In genomic region chr4:127632420-127633403, GRCh38 we compare ENCODE assay signal across 8 cellular contexts. TPM values are rescaled to one million over a fixed set of nuclear protein-coding genes. Genes with fewer than 3 reads are reported as not detected.
DNase-seq lines count a peak whose midpoint lies in the region; ATAC-seq and TF ChIP-seq lines count a peak whose summit lies in the region.

INTU (plus strand) TSS chr4:127632957; CDS start chr4:127633035, 78 bp downstream.

- H3K9me3 ChIP-seq in A673 (ENCODE audit: low read depth, low read length, poor library complexity, severe bottlenecking): no peaks in the 10 kb centered on the region

- H3K18ac ChIP-seq in mesendoderm (ENCODE audit: low read length): no peak within 1 kb of the TSS

- POLR2A ChIA-PET in A673 (lab: Charles Lee; ENCODE audit: low non-redundant PET): interaction anchor here (0.8 kb wide), 2 partner anchors 21 to 215 kb away, joined by 4 to 5 read pairs; no protein-coding TSS in a partner anchor
- POLR2A ChIA-PET in WTC11 (lab: Charles Lee): interaction anchor here (0.8 to 1.2 kb wide), 4 partner anchors 10 to 428 kb away, joined by 3 to 8 read pairs (median 4); partner anchors contain the start of gene PLK4

- H4K5ac ChIP-seq in mesendoderm (ENCODE audit: low read length): no peak within 1 kb of the TSS

- peaks cover 2% of the 10 kb centered on the region for H3K79me2 ChIP-seq in mesendoderm (ENCODE audit: control insufficient read depth, insufficient read depth, low read length)

- H3K4me3 ChIP-seq in A673 (ENCODE audit: low read depth, low read length, poor library complexity, severe bottlenecking): peak within 1 kb of the TSS; percentile 63
- H3K4me3 ChIP-seq in epithelial cell of proximal tubule (ENCODE audit: low read depth, low read length): peak within 1 kb of the TSS; percentile 62
- peak within 1 kb of the TSS; percentile 100 for H3K4me3 ChIP-seq in mesendoderm (ENCODE audit: low read length)

- H3K4me1 ChIP-seq in A673 (ENCODE audit: insufficient read depth, low read length, poor library complexity, severe bottlenecking) (peaks cover 11% of the 10 kb centered on the region), mesendoderm (ENCODE audit: control insufficient read depth, low read depth, low read length) (no peaks in the 10 kb centered on the region)

- no peak within 1 kb of the TSS for H2BK15ac ChIP-seq in mesendoderm (replicated peaks; ENCODE audit: low read depth)

- H3K9me3 Mint-ChIP-seq in WTC11: no peaks in the 10 kb centered on the region
- H3K9me3 Mint-ChIP-seq in stimulated activated naive CD8-positive, alpha-beta T cell treated with anti-CD3 and anti-CD28 coated beads, Interleukin-15, amount 100 ng/mL, for 72 hours: no peaks in the 10 kb centered on the region

- no peak within 1 kb of the TSS for H3K4ac ChIP-seq in mesendoderm (ENCODE audit: low read depth, low read length)

- intact Hi-C loops in A673 (cut with micrococcal nuclease; ENCODE audit: unreplicated experiment): no loop called here

- H3K27me3 Mint-ChIP-seq in WTC11 (ENCODE audit: low read depth): no peaks in the 10 kb centered on the region
- peaks cover 66% of the 10 kb centered on the region for H3K27me3 Mint-ChIP-seq in stimulated activated naive CD8-positive, alpha-beta T cell treated with anti-CD3 and anti-CD28 coated beads, Interleukin-15, amount 100 ng/mL, for 72 hours

- H3K27ac Mint-ChIP-seq in WTC11: peak within 1 kb of the TSS; percentile 97
- peak within 1 kb of the TSS in 1 of 2 donors; percentile 89 for H3K27ac Mint-ChIP-seq in stimulated activated naive CD8-positive, alpha-beta T cell treated with anti-CD3 and anti-CD28 coated beads, Interleukin-15, amount 100 ng/mL, for 72 hours

- no peak within 1 kb of the TSS for H2BK120ac ChIP-seq in mesendoderm (ENCODE audit: low read depth, low read length)

- no peak within 1 kb of the TSS for H2AK5ac ChIP-seq in mesendoderm (ENCODE audit: low read length)

- H3K79me1 ChIP-seq in mesendoderm (ENCODE audit: low read length): peaks cover 1% of the 10 kb centered on the region

- H3K27me3 ChIP-seq in A673 (replicated peaks; ENCODE audit: insufficient read depth, low read depth, low read length, poor library complexity) (no peaks in the 10 kb centered on the region), mesendoderm (ENCODE audit: insufficient read depth, low read length, poor library complexity) (no peaks in the 10 kb centered on the region)

- peaks cover 7% of the 10 kb centered on the region for H3K4me1 Mint-ChIP-seq in WTC11
- H3K4me1 Mint-ChIP-seq in stimulated activated naive CD8-positive, alpha-beta T cell treated with anti-CD3 and anti-CD28 coated beads, Interleukin-15, amount 100 ng/mL, for 72 hours: peaks cover 11% of the 10 kb centered on the region

- CTCF ChIA-PET in A673 (lab: Charles Lee): no interaction called here
- CTCF ChIA-PET in WTC11 (lab: Charles Lee): interaction anchor here (0.6 to 1.3 kb wide), 4 partner anchors 10 to 102 kb away, joined by 3 to 17 read pairs (median 4); no protein-coding TSS in a partner anchor

- H4K8ac ChIP-seq in mesendoderm (ENCODE audit: low read depth, low read length): no peak within 1 kb of the TSS

- DNase-seq in A673 (ENCODE audit: low spot score) (peak; percentile 97), NCI-H2081 (lab: John Stamatoyannopoulos, UW) (peak; percentile 80 to 89), WTC11 (ENCODE audit: low spot score) (peak; percentile 94), epithelial cell of proximal tubule (ENCODE audit: low read depth) (peak; percentile 77), mesendoderm (peak; percentile 99)
- peak; percentile 25 to 44 for DNase-seq in stimulated activated naive CD8-positive, alpha-beta T cell treated with anti-CD3 and anti-CD28 coated beads, Interleukin-15, amount 100 ng/mL, for 72 hours

- H3K4me3 Mint-ChIP-seq in WTC11: peak within 1 kb of the TSS; percentile 98
- H3K4me3 Mint-ChIP-seq in stimulated activated naive CD8-positive, alpha-beta T cell treated with anti-CD3 and anti-CD28 coated beads, Interleukin-15, amount 100 ng/mL, for 72 hours: peak within 1 kb of the TSS; percentile 77 to 92

- H3K36me3 Mint-ChIP-seq in WTC11: no peaks in the 10 kb centered on the region

- H2BK5ac ChIP-seq in mesendoderm (ENCODE audit: low read length): no peak within 1 kb of the TSS

- ATAC-seq in GM18517 (IDR thresholded peaks at IDR 0.05; ENCODE audit: unreplicated experiment) (peak; percentile 94), HG03045 (IDR thresholded peaks at IDR 0.05; ENCODE audit: unreplicated experiment) (peak; percentile 93), WTC11 (peak; percentile 99)
- ATAC-seq in stimulated activated naive CD8-positive, alpha-beta T cell treated with anti-CD3 and anti-CD28 coated beads, Interleukin-15, amount 100 ng/mL, for 72 hours: peak; percentile 91

- H3K9ac ChIP-seq in mesendoderm (ENCODE audit: low read length): peak within 1 kb of the TSS; percentile 94

- H3K36me3 ChIP-seq in A673 (ENCODE audit: insufficient read depth, low read length, poor library complexity, severe bottlenecking) (no peaks in the 10 kb centered on the region), mesendoderm (ENCODE audit: control insufficient read depth, insufficient read depth, low read length) (no peaks in the 10 kb centered on the region)

- H3K56ac ChIP-seq in mesendoderm (ENCODE audit: low read length): peak within 1 kb of the TSS; percentile 86

- H3K4me2 ChIP-seq in mesendoderm (ENCODE audit: low read length): peak within 1 kb of the TSS; percentile 99

- no TSS peak for BruUV-seq in A673 (replicated peaks; lab: Mats Ljungman, UMichigan)

- H3K23ac ChIP-seq in mesendoderm (ENCODE audit: low read length): no peak within 1 kb of the TSS

- TF ChIP-seq CTCF in A673 (conservative IDR thresholded peaks at IDR 0.05; ENCODE audit: low read depth, low read length) (no peak), WTC11 (IDR thresholded peaks at IDR 0.05) (no peak), epithelial cell of proximal tubule (conservative IDR thresholded peaks at IDR 0.05; ENCODE audit: low read depth, low read length) (no peak)

- WGBS in mesendoderm (ENCODE audit: extremely low coverage, insufficient coverage, low lambda C conversion rate): no CpG with 5 or more reads among the region's 38 CpGs

- H3K27ac ChIP-seq in A673 (ENCODE audit: low read depth, low read length, poor library complexity, severe bottlenecking): peak within 1 kb of the TSS; percentile 66
- H3K27ac ChIP-seq in mesendoderm (ENCODE audit: low read depth, low read length): no peak within 1 kb of the TSS

TF ChIP-seq in WTC11, 78 proteins besides CTCF, POLR2A, EP300 and RAD21 (continues in another document):
- peak; percentile 97 for TF ChIP-seq USF2 (CRISPR knock-in tag; IDR thresholded peaks at IDR 0.05)
- peak; percentile 83 for TF ChIP-seq FOXK1 (CRISPR knock-in tag; IDR thresholded peaks at IDR 0.05)
- TF ChIP-seq E2F1 (CRISPR knock-in tag; IDR thresholded peaks at IDR 0.05): no peak
- TF ChIP-seq NFYB (CRISPR knock-in tag; conservative IDR thresholded peaks at IDR 0.05; ENCODE audit: low read depth): peak; percentile 64
- 0 out of 2 replicates have a peak, but pooled peaks have one; percentile 39 for TF ChIP-seq MYBL2 (CRISPR knock-in tag; IDR thresholded peaks at IDR 0.05)
- 0 out of 2 replicates have a peak, but pooled peaks have one; percentile 54 for TF ChIP-seq SP1 (CRISPR knock-in tag; conservative IDR thresholded peaks at IDR 0.05)
- no peak for TF ChIP-seq E2F5 (CRISPR knock-in tag; IDR thresholded peaks at IDR 0.05)
- TF ChIP-seq ETV6 (CRISPR knock-in tag; IDR thresholded peaks at IDR 0.05): peak; percentile 33; the same call in 1 of the 2 replicates
- peak; percentile 97 for TF ChIP-seq USF1 (CRISPR knock-in tag; IDR thresholded peaks at IDR 0.05)

RNA-seq across cellular contexts. Expression of gene INTU, which starts in this region (rescaled TPM):
- 9.1 and 11.2 TPM in 2 replicates for total RNA-seq in A673 (2021)
- 15.0 to 18.6 TPM (median 17.9 TPM) in 3 replicates for total RNA-seq in WTC11 (2021)
- 1.6 and 4.3 TPM in 2 replicates for total RNA-seq in epithelial cell of proximal tubule
- polyA plus RNA-seq in mesendoderm (2013, experiment 1 of 2): 3.0 TPM
- 2.6 TPM for polyA plus RNA-seq in mesendoderm (2013, experiment 2 of 2)

Comparison
In these comparisons a context has a peak if more than half of its experiments do, and no peak if none do; other contexts are left out.
1. DNase-seq: peak in every context shown above with its lines; median percentile 99 in mesendoderm; 97 in A673; 94 in WTC11; 84 in NCI-H2081; 77 in epithelial cell of proximal tubule; 34 in stimulated activated naive CD8-positive, alpha-beta T cell treated with anti-CD3 and anti-CD28 coated beads, Interleukin-15, amount 100 ng/mL, for 72 hours.